27 cellular contexts compared by ENCODE assay signal in the genomic region with DNA sequence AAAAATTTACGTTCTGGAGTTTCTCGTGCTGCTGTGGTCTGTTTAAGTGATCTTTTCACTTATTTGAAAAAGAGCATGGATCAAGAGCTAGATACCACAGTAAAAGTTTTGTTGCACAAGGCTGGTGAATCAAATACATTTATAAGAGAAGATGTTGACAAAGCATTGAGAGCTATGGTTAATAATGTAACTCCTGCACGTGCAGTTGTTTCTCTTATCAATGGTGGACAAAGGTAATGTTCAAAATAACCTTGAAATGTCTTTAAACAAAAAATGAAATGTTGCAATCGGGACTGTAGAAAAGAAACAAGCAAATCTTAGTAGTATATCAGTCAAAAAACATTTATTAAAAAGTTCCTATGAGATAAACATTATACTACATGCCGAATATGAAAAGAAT.
"Had no signal": no experiment of that assay in that cellular context is flagged by ENCODE, and none has a peak within 500 bp of the region (broad histone marks: within the 10 kb centered on the region; RNA-seq: fewer than 3 reads in every experiment).

No MANE protein-coding gene starts in this region.

- H3K9me3 ChIP-seq: stomach, suprapubic skin, testis, thoracic aorta, thyroid gland, tibial artery, tibial nerve, transverse colon, upper lobe of left lung, upper lobe of right lung, uterus, vagina had no signal

- H3K4me1 ChIP-seq: stomach, suprapubic skin, testis, thyroid gland, tibial artery, tibial nerve, transverse colon, upper lobe of left lung, upper lobe of right lung, uterus, vagina had no signal

- H3K27ac ChIP-seq: stomach, suprapubic skin, testis, thoracic aorta, thyroid gland, tibial artery, tibial nerve, transverse colon, upper lobe of left lung, upper lobe of right lung, uterus, vagina had no signal

- FAIRE-seq: urothelium cell line had no signal

- ATAC-seq: stimulated activated effector memory CD8-positive, alpha-beta T cell treated with anti-CD3 and anti-CD28 coated beads, Interleukin-12 subunit alpha, Interleukin-12 subunit beta, amount 100 ng/mL, for 72 hours; stimulated activated memory B cell treated with anti-CD40 and anti-IgM and Interleukin-4, amounts not matched to agents 10 μg/mL and 1 μg/mL and 100 μg/mL, for 72 hours; stimulated activated naive B cell treated with anti-CD40 and anti-IgM and Interleukin-4, amounts not matched to agents 10 μg/mL and 1 μg/mL and 100 μg/mL, for 72 hours; stimulated activated naive CD8-positive, alpha-beta T cell treated with anti-CD3 and anti-CD28 coated beads, Interleukin-15, amount 100 ng/mL, for 72 hours; stimulated activated naive CD8-positive, alpha-beta T cell treated with anti-CD3 and anti-CD28 coated beads, Interleukin-15, Interleukin-2, amounts not matched to agents 100 U/mL and 50 U/mL, for 24 hours; upper lobe of right lung had no signal

- H3K4me3 ChIP-seq: stomach, suprapubic skin, testis, thoracic aorta, thyroid gland, tibial artery, tibial nerve, transverse colon, upper lobe of left lung, upper lobe of right lung, uterus, vagina had no signal

- DNase-seq: stimulated activated CD4-positive, alpha-beta T cell treated with anti-CD3 and anti-CD28 coated beads, Interleukin-2, amount 100 ng/mL, for 48 hours; stimulated activated CD4-positive, alpha-beta T cell treated with anti-CD3 and anti-CD28 coated beads, Interleukin-4, amount 100 ng/mL, for 1 hour; stimulated activated CD4-positive, alpha-beta T cell treated with anti-CD3 and anti-CD28 coated beads, Interleukin-4, amount 100 ng/mL, for 24 hours; stimulated activated CD4-positive, alpha-beta T cell treated with anti-CD3 and anti-CD28 coated beads, Interleukin-4, amount 100 ng/mL, for 4 hours; stimulated activated CD8-positive, alpha-beta memory T cell treated with anti-CD3 and anti-CD28 coated beads, Interleukin-4, amount 100 ng/mL, for 48 hours; stimulated activated naive B cell treated with anti-CD40 and anti-IgM and Interleukin-4, amounts not matched to agents 10 μg/mL and 1 μg/mL and 100 μg/mL, for 72 hours; stimulated activated naive CD4-positive, alpha-beta T cell; stimulated activated naive CD4-positive, alpha-beta T cell treated with Interleukin-2 at 50 U/mL for 16 hours; stimulated activated naive CD8-positive, alpha-beta T cell treated with anti-CD3 and anti-CD28 coated beads, Interleukin-15, amount 100 ng/mL, for 72 hours; stimulated activated naive CD8-positive, alpha-beta T cell treated with anti-CD3 and anti-CD28 coated beads, Interleukin-15, Interleukin-2, amounts not matched to agents 100 U/mL and 50 U/mL, for 24 hours; stomach; substantia nigra; testis; thyroid gland; tibial artery; transverse colon; trophoblast cell; upper lobe of left lung; upper lobe of right lung; uterus had no signal

- H3K27me3 ChIP-seq: stomach, suprapubic skin, testis, thyroid gland, tibial artery, tibial nerve, transverse colon, upper lobe of left lung, upper lobe of right lung, uterus, vagina had no signal
